9 cellular contexts compared by ENCODE assay signal in genomic region chr1:217088521-217089221, GRCh38.
DNase-seq lines count a peak whose midpoint lies in the region; ATAC-seq and TF ChIP-seq lines count a peak whose summit lies in the region.
"Had no signal": no experiment of that assay in that cellular context is flagged by ENCODE, and none has a peak within 500 bp of the region (broad histone marks: within the 10 kb centered on the region; RNA-seq: fewer than 3 reads in every experiment).

No MANE protein-coding gene starts in this region.

- H3K27me3 ChIP-seq in MM.1S (replicated peaks; ENCODE audit: insufficient read depth, low read length) = no peaks in the 10 kb centered on the region
- H3K27me3 ChIP-seq in dorsolateral prefrontal cortex = no peaks in the 10 kb centered on the region
- H3K27me3 ChIP-seq in subcutaneous abdominal adipose tissue (ENCODE audit: control insufficient read depth in 5 of 5, insufficient read depth in 4 of 5, low read length in 5 of 5) = peaks cover 0 to 18% (median 7%) of the 10 kb centered on the region in 5 donors

- H3K9me3 ChIP-seq in MM.1S (replicated peaks; ENCODE audit: insufficient read depth, low read length) (no peaks in the 10 kb centered on the region), subcutaneous abdominal adipose tissue (ENCODE audit: control insufficient read depth in 5 of 5, low read length in 5 of 5) (no peaks in the 10 kb centered on the region)

- no peaks in the 10 kb centered on the region for H3K79me2 ChIP-seq in MM.1S (ENCODE audit: low read length)

- peaks cover 10% of the 10 kb centered on the region for H3F3A ChIP-seq in MM.1S (ENCODE audit: insufficient read depth, low read length)

- H3K4me3 ChIP-seq in MM.1S (ENCODE audit: low read length) = peak overlapping the region; percentile 57; the same call in 1 of the 2 replicates
- peak overlapping the region; percentile 48 to 89 (median 74) for H3K4me3 ChIP-seq in dorsolateral prefrontal cortex
- peak overlapping the region; percentile 4 to 67 (median 56) for H3K4me3 ChIP-seq in subcutaneous abdominal adipose tissue (ENCODE audit: low read depth in 1 of 5, low read length in 5 of 5)

- H3K36me3 ChIP-seq in MM.1S (replicated peaks; ENCODE audit: insufficient read depth, low read length) (no peaks in the 10 kb centered on the region), subcutaneous abdominal adipose tissue (ENCODE audit: control insufficient read depth in 5 of 5, insufficient read depth in 5 of 5, low read length in 5 of 5) (no peaks in the 10 kb centered on the region)

- no peak for ATAC-seq in GM18873 (IDR thresholded peaks at IDR 0.05; ENCODE audit: low FRiP score, unreplicated experiment)
- ATAC-seq in HG02588 (IDR thresholded peaks at IDR 0.05; ENCODE audit: unreplicated experiment) = no peak

- no peaks in the 10 kb centered on the region for H4K20me1 ChIP-seq in MM.1S (ENCODE audit: insufficient read depth, low read length)

- no peaks in the 10 kb centered on the region for H3K9me2 ChIP-seq in MM.1S (replicated peaks; ENCODE audit: insufficient read depth, low read length)

- H3K27ac ChIP-seq in MM.1S (ENCODE audit: low read length) (no peak overlapping the region), dorsolateral prefrontal cortex (peak overlapping the region in 41 of 59 donors; percentile 10 to 88 (median 64)), subcutaneous abdominal adipose tissue (ENCODE audit: low read depth, low read length) (no peak overlapping the region)

- H3K4me2 ChIP-seq in MM.1S (ENCODE audit: low read depth, low read length) = peak overlapping the region; percentile 85; the same call in 1 of the 2 replicates

- intact Hi-C loops in dorsolateral prefrontal cortex (cut with DNase I) = no loop called here

- TF ChIP-seq CTCF in MM.1S (IDR thresholded peaks at IDR 0.05; ENCODE audit: low read length) (no peak), dorsolateral prefrontal cortex (IDR thresholded peaks at IDR 0.05 in 54 of 56, conservative IDR thresholded peaks at IDR 0.05 in 2 of 56; ENCODE audit: low read depth in 1 of 56, partially characterized antibody in 56 of 56) (peak in 1 of 56 donors; percentile 8), GM10266 (IDR thresholded peaks at IDR 0.05; ENCODE audit: control insufficient read depth, insufficient read depth, low read depth, missing control alignments) (no peak)

- DNase-seq in MM.1S = no peak
- DNase-seq in dorsolateral prefrontal cortex = no peak
- peak; percentile 65 for DNase-seq in left kidney (ENCODE audit: low read depth, low spot score)
- DNase-seq in GM10266 (ENCODE audit: extremely low spot score) = no peak
- DNase-seq: activated effector memory CD4-positive, alpha-beta T cell treated with anti-CD3 and anti-CD28 coated beads, Interleukin-2, amount 50 U/mL, for 16 hours; NCI-H446 treated with DMSO at 0.1 percent for 48 hours had no signal

- H3K9ac ChIP-seq in MM.1S (ENCODE audit: low read length) (0 out of 2 replicates have a peak overlapping the region, but pooled peaks have one; percentile 56), subcutaneous abdominal adipose tissue (ENCODE audit: low read length in 5 of 5) (peak overlapping the region in 1 of 5 donors; percentile 55)

- peak overlapping the region; percentile 50 for H2AFZ ChIP-seq in MM.1S (ENCODE audit: low read length)

- H3K4me1 ChIP-seq in MM.1S (ENCODE audit: low read length) (peaks cover 13% of the 10 kb centered on the region), subcutaneous abdominal adipose tissue (ENCODE audit: control insufficient read depth in 5 of 5, insufficient read depth in 5 of 5, low read length in 5 of 5) (peaks cover 0 to 25% (median 16%) of the 10 kb centered on the region in 5 donors)

Comparison
In these comparisons a context has a peak if more than half of its experiments do, and no peak if none do; other contexts are left out.
1. H3K27ac ChIP-seq: peak in dorsolateral prefrontal cortex (41 of 59); none in MM.1S (single experiment) and subcutaneous abdominal adipose tissue (single experiment).
2. Peak in every context shown above with its lines, with median percentiles within 50 percentile points of each other: H3K4me3 ChIP-seq.